11 cellular contexts compared by ENCODE assay signal in the genomic region with DNA sequence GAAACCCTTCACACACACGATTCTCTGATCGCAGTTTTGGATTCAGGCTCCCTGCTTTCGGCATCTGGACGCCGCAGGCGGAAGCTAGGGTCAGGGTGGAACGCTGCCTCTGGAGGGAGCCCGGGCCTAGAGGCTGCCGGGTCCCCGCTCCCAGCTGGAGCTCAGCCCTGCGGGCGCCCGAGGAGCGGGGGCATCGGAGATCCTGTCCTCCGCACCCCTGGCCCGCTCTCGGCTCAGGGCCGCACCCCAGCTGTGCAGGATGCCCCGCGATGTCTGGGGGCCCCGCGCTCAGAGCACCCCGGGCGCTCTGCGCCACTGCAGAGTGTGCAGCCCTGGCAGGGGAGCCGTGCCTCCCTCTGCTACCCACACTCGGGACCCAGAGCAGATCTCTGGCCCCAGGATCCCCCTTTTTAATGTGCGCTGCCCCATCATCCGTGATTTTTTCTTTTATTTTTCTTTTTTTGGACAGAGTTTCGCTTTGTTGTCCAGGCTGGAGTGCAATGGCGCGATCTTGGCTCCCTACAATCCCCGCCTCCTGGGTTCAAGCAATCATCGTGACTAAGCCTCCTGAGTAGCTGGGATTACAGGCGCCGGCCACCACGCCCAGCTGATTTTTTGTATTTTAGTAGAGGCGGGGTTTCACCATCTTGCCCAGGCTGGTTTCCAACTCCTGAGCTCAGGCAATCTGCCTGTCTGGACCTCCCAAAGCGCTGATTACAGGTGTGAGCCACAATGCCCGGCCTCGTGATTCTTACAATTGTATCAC. TPM values are rescaled to one million over a fixed set of nuclear protein-coding genes. Genes with fewer than 3 reads are reported as not detected.
A peak's percentile ranks its signal among the peaks of the same experiment; 100 is the strongest.
DNase-seq lines count a peak whose midpoint lies in the region; ATAC-seq and TF ChIP-seq lines count a peak whose summit lies in the region.
"Had no signal": no experiment of that assay in that cellular context is flagged by ENCODE, and none has a peak within 500 bp of the region (broad histone marks: within the 10 kb centered on the region; RNA-seq: fewer than 3 reads in every experiment).

No MANE protein-coding gene starts in this region.

- ATAC-seq in heart left ventricle (peak in 3 of 4 donors; percentile 44 to 70 (median 62)), GM18909 (IDR thresholded peaks at IDR 0.05; ENCODE audit: poor library complexity, unreplicated experiment) (no peak), GM21717 (IDR thresholded peaks at IDR 0.05; ENCODE audit: unreplicated experiment) (no peak)
- peak; percentile 43 for ATAC-seq in stimulated activated naive CD8-positive, alpha-beta T cell treated with anti-CD3 and anti-CD28 coated beads, Interleukin-15, amount 100 ng/mL, for 72 hours

- intact Hi-C loops in heart left ventricle (cut with DNase I), result no loop called here

- H3K27me3 ChIP-seq in heart left ventricle, result peaks cover 2 to 65% (median 24%) of the 10 kb centered on the region in 9 donors
- H3K27me3 ChIP-seq: ovary had no signal

- no peaks in the 10 kb centered on the region for H3K4me1 Mint-ChIP-seq in stimulated activated naive CD8-positive, alpha-beta T cell treated with anti-CD3 and anti-CD28 coated beads, Interleukin-15, amount 100 ng/mL, for 72 hours

- no peak for TF ChIP-seq POLR2A in heart left ventricle (IDR thresholded peaks at IDR 0.05)

- no peak overlapping the region for H3K27ac Mint-ChIP-seq in stimulated activated naive CD8-positive, alpha-beta T cell treated with anti-CD3 and anti-CD28 coated beads, Interleukin-15, amount 100 ng/mL, for 72 hours

- H3K36me3 ChIP-seq in heart left ventricle, result no peaks in the 10 kb centered on the region
- H3K36me3 ChIP-seq: ovary had no signal

- H3K4me1 ChIP-seq in heart left ventricle, result peaks cover 0 to 4% (median 0%) of the 10 kb centered on the region in 12 donors

- H3K27ac ChIP-seq in RWPE1 (peak overlapping the region; percentile 84), heart left ventricle (no peak overlapping the region)
- H3K27ac ChIP-seq: ovary had no signal

- DNase-seq in DMS53 (lab: John Stamatoyannopoulos, UW), result peak; percentile 47
- no peak for DNase-seq in DMS53 treated with DMSO at 0.1 percent for 48 hours (lab: John Stamatoyannopoulos, UW; ENCODE audit: unreplicated experiment)
- peak; percentile 42 for DNase-seq in RWPE1 (ENCODE audit: low spot score)
- peak in 1 of 5 donors; percentile 55 for DNase-seq in heart left ventricle
- DNase-seq in stimulated activated naive CD8-positive, alpha-beta T cell treated with anti-CD3 and anti-CD28 coated beads, Interleukin-15, amount 100 ng/mL, for 72 hours, result no peak
- no peak for DNase-seq in Kasumi-1 (lab: John Stamatoyannopoulos, UW)
- DNase-seq: activated naive CD4-positive, alpha-beta T cell; NCI-H1092 had no signal

- no peaks in the 10 kb centered on the region for H3K9me3 ChIP-seq in heart left ventricle
- H3K9me3 ChIP-seq: ovary had no signal

- TF ChIP-seq CTCF in RWPE1 (conservative IDR thresholded peaks at IDR 0.05; ENCODE audit: low read depth), result 0 out of 2 replicates have a peak, but pooled peaks have one; percentile 11
- no peak for TF ChIP-seq CTCF in heart left ventricle (IDR thresholded peaks at IDR 0.05)

- WGBS in heart left ventricle, 4 donors, result 40 to 71% (median 46%) methylated on average over 24 to 42 of the region's 42 CpGs

- H3K4me3 ChIP-seq in heart left ventricle, result peak overlapping the region in 10 of 12 donors; percentile 14 to 46 (median 37)
- H3K4me3 ChIP-seq: ovary had no signal

- no peak overlapping the region for H3K4me3 Mint-ChIP-seq in stimulated activated naive CD8-positive, alpha-beta T cell treated with anti-CD3 and anti-CD28 coated beads, Interleukin-15, amount 100 ng/mL, for 72 hours

- H3K27me3 Mint-ChIP-seq in stimulated activated naive CD8-positive, alpha-beta T cell treated with anti-CD3 and anti-CD28 coated beads, Interleukin-15, amount 100 ng/mL, for 72 hours, result peaks cover 60% of the 10 kb centered on the region

- POLR2A ChIA-PET in RWPE1 (lab: Yijun Ruan, JAX; ENCODE audit: low non-redundant PET), result interaction anchor here (0.6 kb wide), 1 partner anchor 23 kb away, joined by 4 read pairs; no protein-coding TSS in a partner anchor

- CTCF ChIA-PET in RWPE1 (lab: Yijun Ruan, JAX), result interaction anchor here (1.4 kb wide), 1 partner anchor 35 kb away, joined by 9 read pairs; no protein-coding TSS in a partner anchor

- no peaks in the 10 kb centered on the region for H3K9me3 Mint-ChIP-seq in stimulated activated naive CD8-positive, alpha-beta T cell treated with anti-CD3 and anti-CD28 coated beads, Interleukin-15, amount 100 ng/mL, for 72 hours

RNA-seq across cellular contexts. Expression of a gene that starts 54.8 kb away (rescaled TPM):
- 100 to 1,000 TPM in 2 of 9 donors, 10 to 100 TPM in 3, 1 to 10 TPM in 4; 2.8 to 117 (median 44.7) TPM for total RNA-seq in heart left ventricle
- 100 to 1,000 TPM in 1 of 2 donors, 10 to 100 TPM in 1; 69.5 to 325 TPM for polyA plus RNA-seq in heart left ventricle

Comparison
In these comparisons a context has a peak if more than half of its experiments do, and no peak if none do; other contexts are left out.
1. DNase-seq: peak in DMS53 (single experiment) and RWPE1 (single experiment); none in DMS53 treated with DMSO at 0.1 percent for 48 hours (single experiment), stimulated activated naive CD8-positive, alpha-beta T cell treated with anti-CD3 and anti-CD28 coated beads, Interleukin-15, amount 100 ng/mL, for 72 hours (0 of 2) and Kasumi-1 (0 of 2).
2. ATAC-seq: peak in heart left ventricle (3 of 4) and stimulated activated naive CD8-positive, alpha-beta T cell treated with anti-CD3 and anti-CD28 coated beads, Interleukin-15, amount 100 ng/mL, for 72 hours (single experiment); none in GM18909 (single experiment) and GM21717 (single experiment).